In genomic region chr11:118060081-118060661, GRCh38 we compare ENCODE assay signal across 16 cellular contexts. TPM values are rescaled to one million over a fixed set of nuclear protein-coding genes. Genes with fewer than 3 reads are reported as not detected.
"Had no signal": no experiment of that assay in that cellular context is flagged by ENCODE, and none has a peak within 500 bp of the region (broad histone marks: within the 10 kb centered on the region; RNA-seq: fewer than 3 reads in every experiment).

No MANE protein-coding gene starts in this region.

- H3K27ac ChIP-seq: tibial nerve had no signal

- H3K36me3 Mint-ChIP-seq: natural killer cell; stimulated activated memory B cell treated with anti-CD40 and anti-IgM and Interleukin-4, amounts not matched to agents 10 μg/mL and 1 μg/mL and 100 μg/mL, for 72 hours had no signal

- H3K27ac Mint-ChIP-seq: activated naive CD8-positive, alpha-beta T cell treated with anti-CD3 and anti-CD28 coated beads, Interleukin-2, amount 50 U/mL, for 24 hours; activated T-cell treated with anti-CD3 and anti-CD28 coated beads, Interleukin-2, amount 50 U/mL, for 72 hours; natural killer cell; stimulated activated memory B cell treated with anti-CD40 and anti-IgM and Interleukin-4, amounts not matched to agents 10 μg/mL and 1 μg/mL and 100 μg/mL, for 72 hours; T-helper 2 cell treated with Interferon-gamma antibody and Interleukin-4, amounts not matched to agents 5 μg/mL and 100 μg/mL, for 36 hours had no signal

- H3K9me3 ChIP-seq: tibial nerve had no signal

- H3K4me1 Mint-ChIP-seq: activated naive CD8-positive, alpha-beta T cell treated with anti-CD3 and anti-CD28 coated beads, Interleukin-2, amount 50 U/mL, for 24 hours; stimulated activated memory B cell treated with anti-CD40 and anti-IgM and Interleukin-4, amounts not matched to agents 10 μg/mL and 1 μg/mL and 100 μg/mL, for 72 hours had no signal

- H3K4me3 ChIP-seq: tibial nerve had no signal

- H3K4me1 ChIP-seq: tibial nerve had no signal

- DNase-seq: activated CD4-positive, alpha-beta T cell treated with anti-CD3 and anti-CD28 coated beads for 1 hour; activated CD4-positive, alpha-beta T cell treated with anti-CD3 and anti-CD28 coated beads, Interleukin-2, amount 50 U/mL, for 48 hours; activated naive CD4-positive, alpha-beta T cell treated with Interleukin-2 at 50 U/mL for 16 hours; activated naive CD8-positive, alpha-beta T cell treated with anti-CD3 and anti-CD28 coated beads, Interleukin-2, amount 50 U/mL, for 24 hours; activated T-cell treated with anti-CD3 and anti-CD28 coated beads, Interleukin-2, amount 50 U/mL, for 72 hours; dermis blood vessel endothelial cell; erythroblast; mammary epithelial cell; natural killer cell; small intestine had no signal

- ATAC-seq: activated naive CD8-positive, alpha-beta T cell treated with anti-CD3 and anti-CD28 coated beads, Interleukin-2, amount 50 U/mL, for 24 hours; activated T-cell treated with anti-CD3 and anti-CD28 coated beads, Interleukin-2, amount 50 U/mL, for 72 hours; stimulated activated memory B cell treated with anti-CD40 and anti-IgM and Interleukin-4, amounts not matched to agents 10 μg/mL and 1 μg/mL and 100 μg/mL, for 72 hours had no signal

- H3K9me3 Mint-ChIP-seq: activated naive CD8-positive, alpha-beta T cell treated with anti-CD3 and anti-CD28 coated beads, Interleukin-2, amount 50 U/mL, for 24 hours; natural killer cell; stimulated activated memory B cell treated with anti-CD40 and anti-IgM and Interleukin-4, amounts not matched to agents 10 μg/mL and 1 μg/mL and 100 μg/mL, for 72 hours; T-helper 2 cell treated with Interferon-gamma antibody and Interleukin-4, amounts not matched to agents 5 μg/mL and 100 μg/mL, for 36 hours had no signal

- H3K27me3 ChIP-seq: tibial nerve had no signal

- H3K4me3 Mint-ChIP-seq: activated naive CD8-positive, alpha-beta T cell treated with anti-CD3 and anti-CD28 coated beads, Interleukin-2, amount 50 U/mL, for 24 hours; activated T-cell treated with anti-CD3 and anti-CD28 coated beads, Interleukin-2, amount 50 U/mL, for 72 hours; natural killer cell; stimulated activated memory B cell treated with anti-CD40 and anti-IgM and Interleukin-4, amounts not matched to agents 10 μg/mL and 1 μg/mL and 100 μg/mL, for 72 hours; T-helper 2 cell treated with Interferon-gamma antibody and Interleukin-4, amounts not matched to agents 5 μg/mL and 100 μg/mL, for 36 hours had no signal

- H3K36me3 ChIP-seq: tibial nerve had no signal

RNA-seq across cellular contexts. Expression of gene TMPRSS4, which starts 16.7 kb away (rescaled TPM):
- total RNA-seq: astrocyte, dermis blood vessel endothelial cell, natural killer cell, tibial nerve had no signal

RNA-seq across cellular contexts. Expression of gene SMIM35, which starts 26.6 kb away (rescaled TPM):
- total RNA-seq: astrocyte, dermis blood vessel endothelial cell, mammary epithelial cell, mucosa of gallbladder, renal cortical epithelial cell, tibial nerve had no signal
